In genomic region chr16:66459878-66460277, GRCh38 we compare ENCODE assay signal across 19 cellular contexts. TPM values are rescaled to one million over a fixed set of nuclear protein-coding genes. Genes with fewer than 3 reads are reported as not detected.
A peak's percentile ranks its signal among the peaks of the same experiment; 100 is the strongest.
DNase-seq lines count a peak whose midpoint lies in the region; ATAC-seq and TF ChIP-seq lines count a peak whose summit lies in the region.
"Had no signal": no experiment of that assay in that cellular context is flagged by ENCODE, and none has a peak within 500 bp of the region (broad histone marks: within the 10 kb centered on the region; RNA-seq: fewer than 3 reads in every experiment).

No MANE protein-coding gene starts in this region.

- POLR2A ChIA-PET in WTC11 (lab: Charles Lee): no interaction called here

- H3K27ac Mint-ChIP-seq in WTC11: no peak overlapping the region
- H3K27ac Mint-ChIP-seq in activated CD8-positive, alpha-beta memory T cell treated with anti-CD3 and anti-CD28 coated beads, Interleukin-2, amount 10 ng/mL, durations not matched to agents 7 days and 5 days: no peak overlapping the region
- H3K27ac Mint-ChIP-seq: activated naive CD8-positive, alpha-beta T cell treated with anti-CD3 and anti-CD28 coated beads, Interleukin-2, amount 10 ng/mL, durations not matched to agents 7 days and 5 days; activated T-helper 1 cell treated with anti-CD3 and anti-CD28 coated beads, Interleukin-12 subunit alpha, Interleukin-12 subunit beta, Interleukin-2, Interleukin-4 antibody, amounts not matched to agents 30 ng/mL and 10 ng/mL and 1 ng/mL, durations not matched to agents 14 hours and 24 hours and 36 hours had no signal

- H3K9me3 Mint-ChIP-seq in WTC11: no peaks in the 10 kb centered on the region
- H3K9me3 Mint-ChIP-seq in activated CD8-positive, alpha-beta memory T cell treated with anti-CD3 and anti-CD28 coated beads, Interleukin-2, amount 10 ng/mL, durations not matched to agents 7 days and 5 days (ENCODE audit: low read depth): no peaks in the 10 kb centered on the region
- H3K9me3 Mint-ChIP-seq: activated naive CD8-positive, alpha-beta T cell treated with anti-CD3 and anti-CD28 coated beads, Interleukin-2, amount 10 ng/mL, durations not matched to agents 7 days and 5 days; activated T-helper 1 cell treated with anti-CD3 and anti-CD28 coated beads, Interleukin-12 subunit alpha, Interleukin-12 subunit beta, Interleukin-2, Interleukin-4 antibody, amounts not matched to agents 30 ng/mL and 10 ng/mL and 1 ng/mL, durations not matched to agents 14 hours and 24 hours and 36 hours had no signal

- H3K27me3 Mint-ChIP-seq in WTC11 (ENCODE audit: low read depth): peaks cover 7% of the 10 kb centered on the region
- H3K27me3 Mint-ChIP-seq in activated CD8-positive, alpha-beta memory T cell treated with anti-CD3 and anti-CD28 coated beads, Interleukin-2, amount 10 ng/mL, durations not matched to agents 7 days and 5 days: peaks cover 58% of the 10 kb centered on the region

- H3K36me3 Mint-ChIP-seq in WTC11: no peaks in the 10 kb centered on the region
- H3K36me3 Mint-ChIP-seq in activated CD8-positive, alpha-beta memory T cell treated with anti-CD3 and anti-CD28 coated beads, Interleukin-2, amount 10 ng/mL, durations not matched to agents 7 days and 5 days: no peaks in the 10 kb centered on the region
- H3K36me3 Mint-ChIP-seq: activated naive CD8-positive, alpha-beta T cell treated with anti-CD3 and anti-CD28 coated beads, Interleukin-2, amount 10 ng/mL, durations not matched to agents 7 days and 5 days had no signal

- DNase-seq in AG08395 (ENCODE audit: low spot score): peak; percentile 33
- peak; percentile 17 for DNase-seq in GM04503 (ENCODE audit: low read depth)
- peak; percentile 73 for DNase-seq in WTC11 (ENCODE audit: low spot score)
- peak; percentile 9 for DNase-seq in iris pigment epithelial cell (ENCODE audit: low read depth)
- DNase-seq in activated CD8-positive, alpha-beta memory T cell treated with anti-CD3 and anti-CD28 coated beads, Interleukin-2, amount 10 ng/mL, durations not matched to agents 7 days and 5 days: no peak
- no peak for DNase-seq in HK-2 (ENCODE audit: unreplicated experiment)
- DNase-seq: activated CD4-positive, CD25-positive, alpha-beta regulatory T cell treated with anti-CD3 and anti-CD28 coated beads, Interleukin-2, amount 50 U/mL, for 72 hours; activated naive CD8-positive, alpha-beta T cell treated with anti-CD3 and anti-CD28 coated beads, Interleukin-2, amount 10 ng/mL, durations not matched to agents 7 days and 5 days; brain microvascular endothelial cell; foreskin keratinocyte; left ventricle myocardium inferior; MG63; mucosa of descending colon; NCI-H446; T1000 had no signal

- H3K4me1 Mint-ChIP-seq in WTC11: peaks cover 18% of the 10 kb centered on the region
- no peaks in the 10 kb centered on the region for H3K4me1 Mint-ChIP-seq in activated CD8-positive, alpha-beta memory T cell treated with anti-CD3 and anti-CD28 coated beads, Interleukin-2, amount 10 ng/mL, durations not matched to agents 7 days and 5 days
- H3K4me1 Mint-ChIP-seq: activated naive CD8-positive, alpha-beta T cell treated with anti-CD3 and anti-CD28 coated beads, Interleukin-2, amount 10 ng/mL, durations not matched to agents 7 days and 5 days had no signal

- TF ChIP-seq CTCF in WTC11 (IDR thresholded peaks at IDR 0.05): no peak

- ATAC-seq in WTC11: peak; percentile 99
- no peak for ATAC-seq in HG03469 (IDR thresholded peaks at IDR 0.05; ENCODE audit: unreplicated experiment)
- ATAC-seq in GM18909 (IDR thresholded peaks at IDR 0.05; ENCODE audit: poor library complexity, unreplicated experiment): no peak
- ATAC-seq in activated CD8-positive, alpha-beta memory T cell treated with anti-CD3 and anti-CD28 coated beads, Interleukin-2, amount 10 ng/mL, durations not matched to agents 7 days and 5 days: no peak
- ATAC-seq: foreskin keratinocyte, mucosa of descending colon had no signal

- H3K4me3 Mint-ChIP-seq in WTC11: peak overlapping the region; percentile 47
- no peak overlapping the region for H3K4me3 Mint-ChIP-seq in activated CD8-positive, alpha-beta memory T cell treated with anti-CD3 and anti-CD28 coated beads, Interleukin-2, amount 10 ng/mL, durations not matched to agents 7 days and 5 days
- H3K4me3 Mint-ChIP-seq: activated naive CD8-positive, alpha-beta T cell treated with anti-CD3 and anti-CD28 coated beads, Interleukin-2, amount 10 ng/mL, durations not matched to agents 7 days and 5 days; activated T-helper 1 cell treated with anti-CD3 and anti-CD28 coated beads, Interleukin-12 subunit alpha, Interleukin-12 subunit beta, Interleukin-2, Interleukin-4 antibody, amounts not matched to agents 30 ng/mL and 10 ng/mL and 1 ng/mL, durations not matched to agents 14 hours and 24 hours and 36 hours had no signal

- CTCF ChIA-PET in WTC11 (lab: Charles Lee): interaction anchor here (0.7 to 3.0 kb wide), 6 partner anchors 18 to 421 kb away, joined by 3 to 23 read pairs (median 4); no protein-coding TSS in a partner anchor
- CTCF ChIA-PET in activated CD8-positive, alpha-beta memory T cell treated with anti-CD3 and anti-CD28 coated beads, Interleukin-2, amount 10 ng/mL, durations not matched to agents 7 days and 5 days (lab: Charles Lee): interaction anchor here (1.8 kb wide), 1 partner anchor 53 kb away, joined by 4 read pairs; no protein-coding TSS in a partner anchor

TF ChIP-seq in WTC11, 78 proteins besides CTCF, POLR2A, EP300 and RAD21:
- TF ChIP-seq GTF2I (CRISPR knock-in tag; conservative IDR thresholded peaks at IDR 0.05) (no peak), NFYB (CRISPR knock-in tag; conservative IDR thresholded peaks at IDR 0.05; ENCODE audit: low read depth) (peak; percentile 73), SP1 (CRISPR knock-in tag; conservative IDR thresholded peaks at IDR 0.05) (peak; percentile 42; the same call in 1 of the 2 replicates)

RNA-seq across cellular contexts. Expression of gene BEAN1, which starts 32.8 kb away (rescaled TPM):
- 0.07 TPM in 1 of 3 replicates, not detected in the others for total RNA-seq in WTC11 (2021)
- not detected for total RNA-seq in activated CD8-positive, alpha-beta memory T cell treated with anti-CD3 and anti-CD28 coated beads, Interleukin-2, amount 10 ng/mL, durations not matched to agents 7 days and 5 days
- total RNA-seq: activated naive CD8-positive, alpha-beta T cell treated with anti-CD3 and anti-CD28 coated beads, Interleukin-2, amount 10 ng/mL, durations not matched to agents 7 days and 5 days; activated T-helper 1 cell treated with anti-CD3 and anti-CD28 coated beads, Interleukin-12 subunit alpha, Interleukin-12 subunit beta, Interleukin-2, Interleukin-4 antibody, amounts not matched to agents 30 ng/mL and 10 ng/mL and 1 ng/mL, durations not matched to agents 14 hours and 24 hours and 36 hours; Peyer's patch had no signal

Comparison
In these comparisons a context has a peak if more than half of its experiments do, and no peak if none do; other contexts are left out.
1. DNase-seq: peak in AG08395 (single experiment), GM04503 (single experiment), WTC11 (single experiment) and iris pigment epithelial cell (single experiment); none in activated CD8-positive, alpha-beta memory T cell treated with anti-CD3 and anti-CD28 coated beads, Interleukin-2, amount 10 ng/mL, durations not matched to agents 7 days and 5 days (single experiment) and HK-2 (single experiment).